ENCODE assay signal across 13 cellular contexts in genomic region chr14:54738009-54738408, GRCh38.
DNase-seq lines count a peak whose midpoint lies in the region; ATAC-seq and TF ChIP-seq lines count a peak whose summit lies in the region.
"Had no signal": no experiment of that assay in that cellular context is flagged by ENCODE, and none has a peak within 500 bp of the region (broad histone marks: within the 10 kb centered on the region; RNA-seq: fewer than 3 reads in every experiment).

No MANE protein-coding gene starts in this region.

- no peak for TF ChIP-seq CTCF in GM13976 (IDR thresholded peaks at IDR 0.05; ENCODE audit: borderline replicate concordance, control extremely low read depth, extremely low read depth, insufficient read depth, missing control alignments)
- TF ChIP-seq CTCF in H9 (conservative IDR thresholded peaks at IDR 0.05): no peak

- no CpG with 5 or more reads among the region's 4 CpGs for WGBS in H9 (ENCODE audit: extremely low coverage, insufficient read length, low lambda C conversion rate)

- H3K4me1 Mint-ChIP-seq in activated naive CD8-positive, alpha-beta T cell (ENCODE audit: low read depth): peaks cover 40% of the 10 kb centered on the region
- H3K4me1 Mint-ChIP-seq in H9: peaks cover 8 to 13% of the 10 kb centered on the region in 2 experiments

- no peaks in the 10 kb centered on the region for H3K79me2 ChIP-seq in H9 (ENCODE audit: insufficient read depth, low read length)
- H3K79me2 ChIP-seq: parathyroid adenoma had no signal

- H4K20me1 ChIP-seq in BLaER1 (peaks cover 14% of the 10 kb centered on the region; the same call in 1 of the 2 replicates), H9 (ENCODE audit: control insufficient read depth, insufficient read depth, insufficient read length) (no peaks in the 10 kb centered on the region)

- H4K5ac ChIP-seq in H9 (ENCODE audit: insufficient read length, low read depth, low read length): no peak overlapping the region

- no peak overlapping the region for H3K14ac ChIP-seq in H9 (ENCODE audit: insufficient read depth, low read length)

- H3K23ac ChIP-seq in H9 (ENCODE audit: insufficient read length, low read depth, low read length): no peak overlapping the region

- peak overlapping the region; percentile 57 for H3K4me3 Mint-ChIP-seq in activated naive CD8-positive, alpha-beta T cell
- H3K4me3 Mint-ChIP-seq in H9: no peak overlapping the region
- H3K4me3 Mint-ChIP-seq: T-helper 17 cell had no signal

- H3K4me1 ChIP-seq in BLaER1 (peaks cover 44% of the 10 kb centered on the region), H9 (ENCODE audit: insufficient read depth, low read length) (peaks cover 3% of the 10 kb centered on the region; the same call in 1 of the 2 replicates)
- H3K4me1 ChIP-seq: parathyroid adenoma had no signal

- no peak overlapping the region for H3K27ac Mint-ChIP-seq in activated naive CD8-positive, alpha-beta T cell
- no peak overlapping the region for H3K27ac Mint-ChIP-seq in H9
- H3K27ac Mint-ChIP-seq: T-helper 17 cell had no signal

- no peak overlapping the region for H3K9ac ChIP-seq in BLaER1
- no peak overlapping the region for H3K9ac ChIP-seq in H9 (ENCODE audit: extremely low read depth, insufficient read length, low read length)
- H3K9ac ChIP-seq: parathyroid adenoma had no signal

- no peaks in the 10 kb centered on the region for H3K27me3 Mint-ChIP-seq in activated naive CD8-positive, alpha-beta T cell
- no peaks in the 10 kb centered on the region for H3K27me3 Mint-ChIP-seq in H9 (ENCODE audit: low read depth)

- peak overlapping the region; percentile 22; the same call in 1 of the 2 replicates for H3K27ac ChIP-seq in BLaER1
- H3K27ac ChIP-seq in H9 (ENCODE audit: insufficient read length, low read depth, low read length): no peak overlapping the region
- H3K27ac ChIP-seq: parathyroid adenoma had no signal

- H3K9me3 ChIP-seq in BLaER1 (no peaks in the 10 kb centered on the region), H9 (ENCODE audit: control insufficient read depth, low read depth, low read length) (no peaks in the 10 kb centered on the region)

- H2BK5ac ChIP-seq in H9 (ENCODE audit: insufficient read length, low read length): no peak overlapping the region

- H2BK15ac ChIP-seq in H9 (ENCODE audit: low read depth, low read length): no peak overlapping the region

- no peak overlapping the region for H2AFZ ChIP-seq in H9 (ENCODE audit: low read length)
- H2AFZ ChIP-seq: parathyroid adenoma had no signal

- no peak overlapping the region for H3K56ac ChIP-seq in H9 (ENCODE audit: insufficient read length, low read depth, low read length)

- H4K8ac ChIP-seq in H9 (replicated peaks; ENCODE audit: insufficient read length, low read depth, low read length): no peak overlapping the region

- H3K4me2 ChIP-seq in BLaER1 (peak overlapping the region; percentile 51), H9 (ENCODE audit: insufficient read depth, insufficient read length, low read length) (no peak overlapping the region)

- no peak overlapping the region for H4K91ac ChIP-seq in H9 (ENCODE audit: insufficient read length, low read depth, low read length)

- ATAC-seq in GM19463 (IDR thresholded peaks at IDR 0.05; ENCODE audit: unreplicated experiment) (peak; percentile 42), HG02798 (IDR thresholded peaks at IDR 0.05; ENCODE audit: poor library complexity, unreplicated experiment) (no peak)
- ATAC-seq: T-helper 17 cell had no signal

- in situ Hi-C loops in GM13976 (cut with MboI; ENCODE audit: low sequenced_read_pairs, unreplicated experiment): no loop called here

- DNase-seq in lung microvascular endothelial cell (ENCODE audit: low read depth in 2 of 2) (peak; percentile 47 to 51), GM13976 (ENCODE audit: low spot score) (no peak), HK-2 (ENCODE audit: unreplicated experiment) (no peak), H9 (no peak)
- DNase-seq: NCI-H1436; stimulated activated CD4-positive, alpha-beta T cell treated with anti-CD3 and anti-CD28 coated beads, Interleukin-2, amount 100 ng/mL, for 48 hours; stimulated activated naive CD4-positive, alpha-beta T cell treated with Interleukin-2 at 50 U/mL for 16 hours; T-helper 17 cell had no signal

- H3K23me2 ChIP-seq in H9 (ENCODE audit: insufficient read length, low read depth, low read length, poor library complexity, severe bottlenecking): no peaks in the 10 kb centered on the region

- no peak overlapping the region for H3K4me3 ChIP-seq in BLaER1

- H3T11ph ChIP-seq in H9 (ENCODE audit: low read length): no peak overlapping the region

- no peaks in the 10 kb centered on the region for H3K27me3 ChIP-seq in BLaER1
- H3K27me3 ChIP-seq in H9 (ENCODE audit: insufficient read depth, low read length): no peaks in the 10 kb centered on the region

- no peaks in the 10 kb centered on the region for H3K79me1 ChIP-seq in H9 (ENCODE audit: insufficient read depth, low read depth, low read length, poor library complexity, severe bottlenecking)

- H3K36me3 Mint-ChIP-seq in activated naive CD8-positive, alpha-beta T cell: no peaks in the 10 kb centered on the region
- H3K36me3 Mint-ChIP-seq in H9 (ENCODE audit: insufficient read depth in 1 of 3, low read depth in 3 of 3): no peaks in the 10 kb centered on the region

- H3K18ac ChIP-seq in H9 (ENCODE audit: insufficient read length, low read depth, low read length): no peak overlapping the region

- H2AK5ac ChIP-seq in H9 (ENCODE audit: insufficient read length, low read length): no peak overlapping the region

- H3K4ac ChIP-seq in H9 (ENCODE audit: low read depth, low read length): no peak overlapping the region

- H3K36me3 ChIP-seq in BLaER1: peaks cover 49% of the 10 kb centered on the region

- no peak overlapping the region for H2BK120ac ChIP-seq in H9 (ENCODE audit: low read depth, low read length, poor library complexity, severe bottlenecking)

- H2BK20ac ChIP-seq in H9 (ENCODE audit: low read depth, low read length, poor library complexity, severe bottlenecking): no peak overlapping the region

- no peaks in the 10 kb centered on the region for H3K9me3 Mint-ChIP-seq in activated naive CD8-positive, alpha-beta T cell (ENCODE audit: low read depth)
- no peaks in the 10 kb centered on the region for H3K9me3 Mint-ChIP-seq in H9

- H2BK12ac ChIP-seq in H9 (ENCODE audit: insufficient read length, low read depth, low read length): no peak overlapping the region

Comparison
In these comparisons a context has a peak if more than half of its experiments do, and no peak if none do; other contexts are left out.
1. DNase-seq: peak in lung microvascular endothelial cell (2 of 2); none in GM13976 (single experiment), HK-2 (single experiment) and H9 (single experiment).